In genomic region chrX:67759018-67759417, GRCh38 we compare ENCODE assay signal across 34 cellular contexts.
"Had no signal": no experiment of that assay in that cellular context is flagged by ENCODE, and none has a peak within 500 bp of the region (broad histone marks: within the 10 kb centered on the region; RNA-seq: fewer than 3 reads in every experiment).

No MANE protein-coding gene starts in this region.

- DNase-seq: Karpas-422, Kasumi-1, MG63, MM.1S, MV-4-11, NCI-H1048, NCI-H1092, NCI-H1092 treated with DMSO at 0.1 percent for 48 hours, NCI-H1105, NCI-H1105 treated with DMSO at 0.1 percent for 48 hours, NCI-H1417, NCI-H1417 treated with DMSO at 0.1 percent for 48 hours, NCI-H1436, NCI-H1436 treated with DMSO at 0.1 percent for 48 hours, NCI-H146, NCI-H1694, NCI-H1694 treated with DMSO at 0.1 percent for 48 hours, NCI-H187, NCI-H187 treated with DMSO at 0.1 percent for 48 hours, NCI-H1930, NCI-H2029, NCI-H2029 treated with DMSO at 0.1 percent for 48 hours, NCI-H2081, NCI-H2081 treated with DMSO at 0.1 percent for 48 hours, NCI-H2107, NCI-H2171, NCI-H2171 treated with DMSO at 0.1 percent for 48 hours, NCI-H2227 treated with DMSO at 0.1 percent for 48 hours, NCI-H226, NCI-H345, NCI-H446, NCI-H446 treated with DMSO at 0.1 percent for 48 hours, NCI-H510A, NCI-H510A treated with DMSO at 0.1 percent for 48 hours had no signal

- H3K9me3 ChIP-seq: MG63 had no signal

- H3K36me3 ChIP-seq: MG63 had no signal

- H3K27me3 ChIP-seq: MG63 had no signal

- H3K4me3 ChIP-seq: MG63 had no signal
